ENCODE assay signal across 8 cellular contexts in genomic region chr1:72283204-72284083, GRCh38. TPM values are rescaled to one million over a fixed set of nuclear protein-coding genes. Genes with fewer than 3 reads are reported as not detected.
DNase-seq lines count a peak whose midpoint lies in the region; ATAC-seq and TF ChIP-seq lines count a peak whose summit lies in the region.

No MANE protein-coding gene starts in this region.

- H3K27me3 ChIP-seq in muscle layer of duodenum (ENCODE audit: low read depth, low read length) (no peaks in the 10 kb centered on the region), upper lobe of left lung (no peaks in the 10 kb centered on the region)

- peak in 2 of 4 donors; percentile 29 to 49 for TF ChIP-seq POLR2A in upper lobe of left lung (IDR thresholded peaks at IDR 0.05)

- H3K36me3 ChIP-seq in muscle layer of duodenum (ENCODE audit: control insufficient read depth in 1 of 2, insufficient read depth in 2 of 2, low read length in 2 of 2) (peaks cover 0 to 8% of the 10 kb centered on the region in 2 donors), upper lobe of left lung (no peaks in the 10 kb centered on the region)

- DNase-seq in GM10266 (ENCODE audit: extremely low spot score) (peak; percentile 26), NCI-H226 (peak; percentile 74), fibroblast of pulmonary artery (ENCODE audit: low read depth) (peak; percentile 79), upper lobe of left lung (peak; percentile 75 to 94)
- peak; percentile 59 for DNase-seq in activated CD8-positive, alpha-beta memory T cell treated with anti-CD3 and anti-CD28 coated beads, Interleukin-2, amount 50 U/mL, for 48 hours

- TF ChIP-seq CTCF in GM10266 (IDR thresholded peaks at IDR 0.05; ENCODE audit: control insufficient read depth, insufficient read depth, low read depth, missing control alignments) (no peak), fibroblast of pulmonary artery (IDR thresholded peaks at IDR 0.05; ENCODE audit: low read length, missing control alignments) (no peak), upper lobe of left lung (IDR thresholded peaks at IDR 0.05) (no peak)

- 1% methylated on average over 40 to 55 of the region's 59 CpGs for WGBS in upper lobe of left lung, 2 donors

- H3K9me3 ChIP-seq in muscle layer of duodenum (ENCODE audit: control insufficient read depth in 1 of 2, low read length in 2 of 2) (no peaks in the 10 kb centered on the region), upper lobe of left lung (no peaks in the 10 kb centered on the region)

- H3K27ac ChIP-seq in muscle layer of duodenum (ENCODE audit: low read length) = peak overlapping the region; percentile 91
- peak overlapping the region; percentile 58 to 86 (median 78) for H3K27ac ChIP-seq in upper lobe of left lung

- H3K4me1 ChIP-seq in muscle layer of duodenum (ENCODE audit: control insufficient read depth in 1 of 2, insufficient read depth in 2 of 2, low read length in 2 of 2) (peaks cover 0 to 16% of the 10 kb centered on the region in 2 donors), upper lobe of left lung (peaks cover 0 to 21% (median 7%) of the 10 kb centered on the region in 4 donors)

- peak overlapping the region; percentile 78 for H3K4me3 ChIP-seq in fibroblast of pulmonary artery (replicated peaks; ENCODE audit: low read depth, low read length)
- peak overlapping the region; percentile 84 to 91 for H3K4me3 ChIP-seq in muscle layer of duodenum (ENCODE audit: low read depth in 1 of 2, low read length in 2 of 2)
- peak overlapping the region; percentile 30 to 76 (median 54) for H3K4me3 ChIP-seq in upper lobe of left lung

- ATAC-seq in HG02981 (IDR thresholded peaks at IDR 0.05; ENCODE audit: unreplicated experiment) (peak; percentile 8), upper lobe of left lung (ENCODE audit: low FRiP score in 2 of 2) (peak; percentile 89 to 93), HG02938 (IDR thresholded peaks at IDR 0.05; ENCODE audit: unreplicated experiment) (no peak)

- TF ChIP-seq EP300 in upper lobe of left lung (IDR thresholded peaks at IDR 0.05) = no peak

RNA-seq across cellular contexts. Expression of gene NEGR1, which starts 1.1 kb away (rescaled TPM):
- 10 to 100 TPM in 2 of 6 donors, 1 to 10 TPM in 4; 3.1 to 14.7 (median 8.9) TPM for total RNA-seq in upper lobe of left lung

Comparison
In these comparisons a context has a peak if more than half of its experiments do, and no peak if none do; other contexts are left out.
1. DNase-seq: peak in every context shown above with its lines; median percentile 84 in upper lobe of left lung; 79 in fibroblast of pulmonary artery; 74 in NCI-H226; 59 in activated CD8-positive, alpha-beta memory T cell treated with anti-CD3 and anti-CD28 coated beads, Interleukin-2, amount 50 U/mL, for 48 hours; 26 in GM10266.